Comparison of ENCODE assay signal across 8 cellular contexts in the genomic region with DNA sequence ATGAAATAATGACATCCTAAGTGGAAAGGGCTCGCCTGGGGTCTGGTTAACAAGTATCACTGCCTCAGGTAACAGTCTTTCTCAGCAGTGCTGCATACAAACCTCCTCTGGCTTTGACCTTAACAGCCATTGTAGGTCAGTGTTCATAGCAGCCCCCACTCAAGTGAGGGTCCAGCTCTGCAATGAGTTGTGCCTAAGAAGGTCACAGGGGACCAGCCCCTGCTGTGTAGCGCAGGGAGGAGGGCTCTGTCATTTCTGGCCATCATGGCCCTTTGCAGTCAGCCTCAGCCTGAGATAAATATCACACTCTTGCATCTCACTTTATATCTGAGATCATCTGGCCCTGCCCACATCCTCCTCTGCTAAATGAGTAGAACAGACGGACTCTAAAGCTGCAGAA. TPM values are rescaled to one million over a fixed set of nuclear protein-coding genes. Genes with fewer than 3 reads are reported as not detected.
DNase-seq lines count a peak whose midpoint lies in the region; FAIRE-seq and TF ChIP-seq lines count a peak whose summit lies in the region.

No MANE protein-coding gene starts in this region.

- peaks cover 2% of the 10 kb centered on the region for H3K9me3 Mint-ChIP-seq in activated CD4-positive, alpha-beta T cell treated with anti-CD3 and anti-CD28 coated beads, Interleukin-2, amount 10 ng/mL, durations not matched to agents 7 days and 5 days
- H3K9me3 Mint-ChIP-seq in endothelial cell (ENCODE audit: unreplicated experiment), result no peaks in the 10 kb centered on the region

- peaks cover 22% of the 10 kb centered on the region for H3K4me1 Mint-ChIP-seq in activated CD4-positive, alpha-beta T cell treated with anti-CD3 and anti-CD28 coated beads, Interleukin-2, amount 10 ng/mL, durations not matched to agents 7 days and 5 days
- peaks cover 39% of the 10 kb centered on the region for H3K4me1 Mint-ChIP-seq in endothelial cell (ENCODE audit: unreplicated experiment)

- DNase-seq in activated T-cell treated with anti-CD3 and anti-CD28 coated beads for 48 hours (ENCODE audit: low read depth), result peak; percentile 4
- no peak for DNase-seq in activated T-cell treated with anti-CD3 and anti-CD28 coated beads, Interleukin-2, amount 50 U/mL, for 1 hour
- DNase-seq in activated CD4-positive, alpha-beta T cell treated with anti-CD3 and anti-CD28 coated beads, Interleukin-2, amount 10 ng/mL, durations not matched to agents 7 days and 5 days, result peak; percentile 48
- DNase-seq in endothelial cell (ENCODE audit: low spot score), result no peak
- DNase-seq in stimulated activated naive CD4-positive, alpha-beta T cell treated with Interleukin-2 at 50 U/mL for 16 hours (lab: John Stamatoyannopoulos, UW), result peak; percentile 2
- DNase-seq in posterior cingulate gyrus, result no peak
- DNase-seq in NOMO-1 treated with dmso at 0.1 percent for 144 hours (lab: John Stamatoyannopoulos, UW; ENCODE audit: unreplicated experiment), result no peak
- no peak for DNase-seq in frontal cortex (ENCODE audit: low spot score in 2 of 2)

- intact Hi-C loops in posterior cingulate gyrus (cut with DNase I), result no loop called here

- POLR2A ChIA-PET in activated CD4-positive, alpha-beta T cell treated with anti-CD3 and anti-CD28 coated beads, Interleukin-2, amount 10 ng/mL, durations not matched to agents 7 days and 5 days (lab: Charles Lee), result no interaction called here

- TF ChIP-seq CTCF in endothelial cell (IDR thresholded peaks at IDR 0.05; ENCODE audit: unreplicated experiment), result no peak

- H3K27ac Mint-ChIP-seq in activated CD4-positive, alpha-beta T cell treated with anti-CD3 and anti-CD28 coated beads, Interleukin-2, amount 10 ng/mL, durations not matched to agents 7 days and 5 days, result peak overlapping the region; percentile 83
- H3K27ac Mint-ChIP-seq in endothelial cell (ENCODE audit: unreplicated experiment), result peak overlapping the region; percentile 96

- H3K36me3 Mint-ChIP-seq in activated CD4-positive, alpha-beta T cell treated with anti-CD3 and anti-CD28 coated beads, Interleukin-2, amount 10 ng/mL, durations not matched to agents 7 days and 5 days (ENCODE audit: low read depth), result no peaks in the 10 kb centered on the region
- peaks cover 8% of the 10 kb centered on the region for H3K36me3 Mint-ChIP-seq in endothelial cell (ENCODE audit: low read depth, unreplicated experiment)

- CTCF ChIA-PET in activated CD4-positive, alpha-beta T cell treated with anti-CD3 and anti-CD28 coated beads, Interleukin-2, amount 10 ng/mL, durations not matched to agents 7 days and 5 days (lab: Charles Lee), result interaction anchor here (0.5 to 1.2 kb wide), 5 partner anchors 9 to 18 kb away, joined by 3 to 6 read pairs (median 3); partner anchors contain the start of gene MYSM1

- no peak overlapping the region for H3K4me3 Mint-ChIP-seq in activated CD4-positive, alpha-beta T cell treated with anti-CD3 and anti-CD28 coated beads, Interleukin-2, amount 10 ng/mL, durations not matched to agents 7 days and 5 days
- H3K4me3 Mint-ChIP-seq in endothelial cell (ENCODE audit: unreplicated experiment), result no peak overlapping the region

- no peak for FAIRE-seq in frontal cortex (lab: Jason Lieb, UNC)

- peaks cover 6% of the 10 kb centered on the region for H3K27me3 Mint-ChIP-seq in activated CD4-positive, alpha-beta T cell treated with anti-CD3 and anti-CD28 coated beads, Interleukin-2, amount 10 ng/mL, durations not matched to agents 7 days and 5 days
- no peaks in the 10 kb centered on the region for H3K27me3 Mint-ChIP-seq in endothelial cell (ENCODE audit: unreplicated experiment)

RNA-seq across cellular contexts. Expression of gene MYSM1, which starts 18.1 kb away (rescaled TPM):
- total RNA-seq in activated CD4-positive, alpha-beta T cell treated with anti-CD3 and anti-CD28 coated beads, Interleukin-2, amount 10 ng/mL, durations not matched to agents 7 days and 5 days, result 10 to 100 TPM; 45.8 to 47.4 TPM
- total RNA-seq in endothelial cell (ENCODE audit: unreplicated experiment) (60.8 TPM), frontal cortex (34.6 TPM)

Comparison
In these comparisons a context has a peak if more than half of its experiments do, and no peak if none do; other contexts are left out.
1. DNase-seq: peak in activated T-cell treated with anti-CD3 and anti-CD28 coated beads for 48 hours (single experiment), activated CD4-positive, alpha-beta T cell treated with anti-CD3 and anti-CD28 coated beads, Interleukin-2, amount 10 ng/mL, durations not matched to agents 7 days and 5 days (single experiment) and stimulated activated naive CD4-positive, alpha-beta T cell treated with Interleukin-2 at 50 U/mL for 16 hours (single experiment); none in activated T-cell treated with anti-CD3 and anti-CD28 coated beads, Interleukin-2, amount 50 U/mL, for 1 hour (single experiment), endothelial cell (single experiment), posterior cingulate gyrus (0 of 10), NOMO-1 treated with dmso at 0.1 percent for 144 hours (single experiment) and frontal cortex (0 of 2).